Comparison of ENCODE assay signal across 1 cellular context in the genomic region with DNA sequence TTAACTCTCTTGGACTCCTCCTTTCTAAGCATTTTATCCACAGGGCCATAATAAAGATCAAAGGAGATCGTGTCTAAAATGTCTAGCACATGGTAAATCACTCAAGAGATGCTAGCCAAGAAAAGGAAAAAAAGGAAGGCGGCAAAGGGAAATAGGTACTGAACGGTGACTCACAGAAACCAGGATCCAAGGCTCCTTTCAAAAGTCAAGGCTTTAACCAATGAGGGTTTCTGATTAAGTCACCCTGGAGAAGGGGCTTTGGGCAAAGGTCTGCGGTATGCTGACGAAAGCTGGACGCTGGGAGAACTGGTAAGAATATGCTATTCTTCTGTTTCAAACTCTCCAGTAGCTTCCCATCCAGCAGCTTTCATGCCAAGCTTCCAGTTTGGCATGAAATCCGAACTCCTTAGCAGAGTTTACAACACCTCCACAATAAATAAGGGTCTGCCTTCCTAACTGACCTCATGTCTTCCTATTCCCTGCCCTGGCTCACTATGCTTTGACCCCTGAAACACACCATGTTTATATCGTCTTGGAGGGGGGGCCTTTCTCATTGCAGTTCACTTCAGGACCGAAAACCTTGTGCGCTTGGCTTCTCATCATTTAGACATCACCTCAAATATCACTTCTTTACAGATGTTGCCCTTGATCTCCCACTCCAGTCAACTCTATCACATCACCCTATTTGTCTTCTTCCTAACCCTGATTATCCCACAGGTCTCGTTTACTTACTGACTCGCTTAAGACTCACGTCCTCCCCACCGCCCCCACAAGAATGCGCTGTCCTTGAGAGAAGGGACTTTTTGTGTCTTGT.
TF ChIP-seq lines count a peak whose summit lies in the region.

No MANE protein-coding gene starts in this region.

TF ChIP-seq in HepG2, 621 proteins besides CTCF, POLR2A, EP300 and RAD21 (continued from another document):
- TF ChIP-seq, protein P1, sequence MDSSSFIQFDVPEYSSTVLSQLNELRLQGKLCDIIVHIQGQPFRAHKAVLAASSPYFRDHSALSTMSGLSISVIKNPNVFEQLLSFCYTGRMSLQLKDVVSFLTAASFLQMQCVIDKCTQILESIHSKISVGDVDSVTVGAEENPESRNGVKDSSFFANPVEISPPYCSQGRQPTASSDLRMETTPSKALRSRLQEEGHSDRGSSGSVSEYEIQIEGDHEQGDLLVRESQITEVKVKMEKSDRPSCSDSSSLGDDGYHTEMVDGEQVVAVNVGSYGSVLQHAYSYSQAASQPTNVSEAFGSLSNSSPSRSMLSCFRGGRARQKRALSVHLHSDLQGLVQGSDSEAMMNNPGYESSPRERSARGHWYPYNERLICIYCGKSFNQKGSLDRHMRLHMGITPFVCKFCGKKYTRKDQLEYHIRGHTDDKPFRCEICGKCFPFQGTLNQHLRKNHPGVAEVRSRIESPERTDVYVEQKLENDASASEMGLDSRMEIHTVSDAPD (CRISPR knock-in tag; IDR thresholded peaks at IDR 0.05): no peak
- TF ChIP-seq XRCC5 (optimal IDR thresholded peaks at IDR 0.05; ENCODE audit: low read length) (peak; percentile 50), NCOA5 (CRISPR knock-in tag; IDR thresholded peaks at IDR 0.05) (no peak), ZFX (CRISPR knock-in tag; IDR thresholded peaks at IDR 0.05; ENCODE audit: low read depth) (no peak), SIN3A (IDR thresholded peaks at IDR 0.05; ENCODE audit: borderline replicate concordance, low read depth, low read length) (0 out of 2 replicates have a peak, but pooled peaks have one; percentile 41), TOE1 (CRISPR knock-in tag; IDR thresholded peaks at IDR 0.05) (no peak), NCOA1 (CRISPR knock-in tag; IDR thresholded peaks at IDR 0.05) (0 out of 2 replicates have a peak, but pooled peaks have one; percentile 1), NR3C1 (CRISPR knock-in tag; IDR thresholded peaks at IDR 0.05) (no peak), ZNF670 (CRISPR knock-in tag; IDR thresholded peaks at IDR 0.05; ENCODE audit: borderline replicate concordance) (0 out of 2 replicates have a peak, but pooled peaks have one; percentile 18), MAFF (IDR thresholded peaks at IDR 0.05; ENCODE audit: low read depth, low read length) (no peak), ZSCAN25 (CRISPR knock-in tag; IDR thresholded peaks at IDR 0.05) (0 out of 2 replicates have a peak, but pooled peaks have one; percentile 2), NR2F1 (CRISPR knock-in tag; IDR thresholded peaks at IDR 0.05) (0 out of 4 replicates have a peak, but pooled peaks of 1 of the 2 experiments have one; percentile 25), SSRP1 (CRISPR knock-in tag; IDR thresholded peaks at IDR 0.05) (no peak), DPF2 (CRISPR knock-in tag; IDR thresholded peaks at IDR 0.05; ENCODE audit: borderline replicate concordance, low read depth) (peak; percentile 35; the same call in 1 of the 2 replicates), ZNF713 (CRISPR knock-in tag; IDR thresholded peaks at IDR 0.05) (no peak), ZBTB1 (CRISPR knock-in tag; IDR thresholded peaks at IDR 0.05; ENCODE audit: borderline replicate concordance) (0 out of 2 replicates have a peak, but pooled peaks have one; percentile 8), THAP11 (CRISPR knock-in tag; IDR thresholded peaks at IDR 0.05) (no peak), ZNF331 (CRISPR knock-in tag; IDR thresholded peaks at IDR 0.05) (no peak), PHF5A (CRISPR knock-in tag; IDR thresholded peaks at IDR 0.05; ENCODE audit: low read depth, unreplicated experiment) (no peak), HNF4G (IDR thresholded peaks at IDR 0.05; ENCODE audit: borderline replicate concordance, low read depth, low read length) (no peak), HNF4G (CRISPR knock-in tag; IDR thresholded peaks at IDR 0.05; ENCODE audit: borderline replicate concordance, low read depth) (no peak), CEBPB (IDR thresholded peaks at IDR 0.05; ENCODE audit: borderline replicate concordance, low read depth, low read length) (no peak), ELF4 (CRISPR knock-in tag; IDR thresholded peaks at IDR 0.05; ENCODE audit: borderline replicate concordance) (no peak), ZNF296 (CRISPR knock-in tag; conservative IDR thresholded peaks at IDR 0.05) (no peak), ARNT2 (CRISPR knock-in tag; IDR thresholded peaks at IDR 0.05; ENCODE audit: low read depth) (no peak), FOSL2 (CRISPR knock-in tag; IDR thresholded peaks at IDR 0.05) (peak; percentile 49; the same call in 1 of the 2 replicates), SP2 (CRISPR knock-in tag; IDR thresholded peaks at IDR 0.05) (no peak), PPARG (CRISPR knock-in tag; conservative IDR thresholded peaks at IDR 0.05) (no peak), RBM22 (optimal IDR thresholded peaks at IDR 0.05; ENCODE audit: low read length) (no peak), SOX5 (CRISPR knock-in tag; IDR thresholded peaks at IDR 0.05; ENCODE audit: borderline replicate concordance) (0 out of 2 replicates have a peak, but pooled peaks have one; percentile 13), ZNF138 (CRISPR knock-in tag; IDR thresholded peaks at IDR 0.05; ENCODE audit: low read depth) (no peak), NCOR1 (IDR thresholded peaks at IDR 0.05; ENCODE audit: borderline replicate concordance, low read length) (no peak), ZMAT3 (CRISPR knock-in tag; conservative IDR thresholded peaks at IDR 0.05) (no peak)
- TF ChIP-seq, protein P2, sequence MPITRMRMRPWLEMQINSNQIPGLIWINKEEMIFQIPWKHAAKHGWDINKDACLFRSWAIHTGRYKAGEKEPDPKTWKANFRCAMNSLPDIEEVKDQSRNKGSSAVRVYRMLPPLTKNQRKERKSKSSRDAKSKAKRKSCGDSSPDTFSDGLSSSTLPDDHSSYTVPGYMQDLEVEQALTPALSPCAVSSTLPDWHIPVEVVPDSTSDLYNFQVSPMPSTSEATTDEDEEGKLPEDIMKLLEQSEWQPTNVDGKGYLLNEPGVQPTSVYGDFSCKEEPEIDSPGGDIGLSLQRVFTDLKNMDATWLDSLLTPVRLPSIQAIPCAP (CRISPR knock-in tag; IDR thresholded peaks at IDR 0.05; ENCODE audit: low read depth): no peak
- TF ChIP-seq, protein P3, sequence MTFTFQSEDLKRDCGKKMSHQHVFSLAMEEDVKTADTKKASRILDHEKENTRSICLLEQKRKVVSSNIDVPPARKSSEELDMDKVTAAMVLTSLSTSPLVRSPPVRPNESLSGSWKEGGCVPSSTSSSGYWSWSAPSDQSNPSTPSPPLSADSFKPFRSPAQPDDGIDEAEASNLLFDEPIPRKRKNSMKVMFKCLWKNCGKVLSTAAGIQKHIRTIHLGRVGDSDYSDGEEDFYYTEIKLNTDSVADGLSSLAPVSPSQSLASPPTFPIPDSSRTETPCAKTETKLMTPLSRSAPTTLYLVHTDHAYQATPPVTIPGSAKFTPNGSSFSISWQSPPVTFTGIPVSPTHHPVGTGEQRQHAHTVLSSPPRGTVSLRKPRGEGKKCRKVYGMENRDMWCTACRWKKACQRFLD (CRISPR knock-in tag; IDR thresholded peaks at IDR 0.05; ENCODE audit: borderline replicate concordance): no peak
- TF ChIP-seq, protein P4, sequence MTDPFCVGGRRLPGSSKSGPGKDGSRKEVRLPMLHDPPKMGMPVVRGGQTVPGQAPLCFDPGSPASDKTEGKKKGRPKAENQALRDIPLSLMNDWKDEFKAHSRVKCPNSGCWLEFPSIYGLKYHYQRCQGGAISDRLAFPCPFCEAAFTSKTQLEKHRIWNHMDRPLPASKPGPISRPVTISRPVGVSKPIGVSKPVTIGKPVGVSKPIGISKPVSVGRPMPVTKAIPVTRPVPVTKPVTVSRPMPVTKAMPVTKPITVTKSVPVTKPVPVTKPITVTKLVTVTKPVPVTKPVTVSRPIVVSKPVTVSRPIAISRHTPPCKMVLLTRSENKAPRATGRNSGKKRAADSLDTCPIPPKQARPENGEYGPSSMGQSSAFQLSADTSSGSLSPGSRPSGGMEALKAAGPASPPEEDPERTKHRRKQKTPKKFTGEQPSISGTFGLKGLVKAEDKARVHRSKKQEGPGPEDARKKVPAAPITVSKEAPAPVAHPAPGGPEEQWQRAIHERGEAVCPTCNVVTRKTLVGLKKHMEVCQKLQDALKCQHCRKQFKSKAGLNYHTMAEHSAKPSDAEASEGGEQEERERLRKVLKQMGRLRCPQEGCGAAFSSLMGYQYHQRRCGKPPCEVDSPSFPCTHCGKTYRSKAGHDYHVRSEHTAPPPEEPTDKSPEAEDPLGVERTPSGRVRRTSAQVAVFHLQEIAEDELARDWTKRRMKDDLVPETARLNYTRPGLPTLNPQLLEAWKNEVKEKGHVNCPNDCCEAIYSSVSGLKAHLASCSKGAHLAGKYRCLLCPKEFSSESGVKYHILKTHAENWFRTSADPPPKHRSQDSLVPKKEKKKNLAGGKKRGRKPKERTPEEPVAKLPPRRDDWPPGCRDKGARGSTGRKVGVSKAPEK (CRISPR knock-in tag; IDR thresholded peaks at IDR 0.05; ENCODE audit: borderline replicate concordance): peak; percentile 7; the same call in 1 of the 2 replicates
- TF ChIP-seq, protein P5, sequence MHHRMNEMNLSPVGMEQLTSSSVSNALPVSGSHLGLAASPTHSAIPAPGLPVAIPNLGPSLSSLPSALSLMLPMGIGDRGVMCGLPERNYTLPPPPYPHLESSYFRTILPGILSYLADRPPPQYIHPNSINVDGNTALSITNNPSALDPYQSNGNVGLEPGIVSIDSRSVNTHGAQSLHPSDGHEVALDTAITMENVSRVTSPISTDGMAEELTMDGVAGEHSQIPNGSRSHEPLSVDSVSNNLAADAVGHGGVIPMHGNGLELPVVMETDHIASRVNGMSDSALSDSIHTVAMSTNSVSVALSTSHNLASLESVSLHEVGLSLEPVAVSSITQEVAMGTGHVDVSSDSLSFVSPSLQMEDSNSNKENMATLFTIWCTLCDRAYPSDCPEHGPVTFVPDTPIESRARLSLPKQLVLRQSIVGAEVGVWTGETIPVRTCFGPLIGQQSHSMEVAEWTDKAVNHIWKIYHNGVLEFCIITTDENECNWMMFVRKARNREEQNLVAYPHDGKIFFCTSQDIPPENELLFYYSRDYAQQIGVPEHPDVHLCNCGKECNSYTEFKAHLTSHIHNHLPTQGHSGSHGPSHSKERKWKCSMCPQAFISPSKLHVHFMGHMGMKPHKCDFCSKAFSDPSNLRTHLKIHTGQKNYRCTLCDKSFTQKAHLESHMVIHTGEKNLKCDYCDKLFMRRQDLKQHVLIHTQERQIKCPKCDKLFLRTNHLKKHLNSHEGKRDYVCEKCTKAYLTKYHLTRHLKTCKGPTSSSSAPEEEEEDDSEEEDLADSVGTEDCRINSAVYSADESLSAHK (CRISPR knock-in tag; IDR thresholded peaks at IDR 0.05; ENCODE audit: borderline replicate concordance): no peak
- TF ChIP-seq, protein P6, sequence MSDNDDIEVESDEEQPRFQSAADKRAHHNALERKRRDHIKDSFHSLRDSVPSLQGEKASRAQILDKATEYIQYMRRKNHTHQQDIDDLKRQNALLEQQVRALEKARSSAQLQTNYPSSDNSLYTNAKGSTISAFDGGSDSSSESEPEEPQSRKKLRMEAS (IDR thresholded peaks at IDR 0.05): no peak
